In genomic region chr15:93037341-93038063, GRCh38 we compare ENCODE assay signal across 8 cellular contexts. TPM values are rescaled to one million over a fixed set of nuclear protein-coding genes. Genes with fewer than 3 reads are reported as not detected.
A peak's percentile ranks its signal among the peaks of the same experiment; 100 is the strongest.
DNase-seq lines count a peak whose midpoint lies in the region; ATAC-seq and TF ChIP-seq lines count a peak whose summit lies in the region.

No MANE protein-coding gene starts in this region.

- peak; percentile 34 to 42 for TF ChIP-seq CTCF in fibroblast of lung (conservative IDR thresholded peaks at IDR 0.05 in 1 of 2, IDR thresholded peaks at IDR 0.05 in 1 of 2; ENCODE audit: low read depth in 1 of 2, low read length in 2 of 2)

- no peak overlapping the region for H3K4me2 ChIP-seq in fibroblast of lung (ENCODE audit: extremely low read depth, insufficient read depth, low read length)

- ATAC-seq in HG03045 (IDR thresholded peaks at IDR 0.05; ENCODE audit: unreplicated experiment), result no peak

- H4K20me1 ChIP-seq in fibroblast of lung (ENCODE audit: control insufficient read depth, extremely low read depth, insufficient read depth, low read length), result no peaks in the 10 kb centered on the region

- no peak overlapping the region for H3K4me3 ChIP-seq in fibroblast of lung (replicated peaks in 1 of 4; ENCODE audit: control extremely low read depth in 1 of 4, insufficient read depth in 1 of 4, low read depth in 3 of 4, low read length in 4 of 4)

- no peaks in the 10 kb centered on the region for H3K4me1 ChIP-seq in fibroblast of lung (ENCODE audit: control insufficient read depth, extremely low read depth, insufficient read depth, low read length)

- DNase-seq in EL (peak; percentile 8), NOMO-1 treated with DMSO at 0.1 percent for 48 hours (lab: John Stamatoyannopoulos, UW; ENCODE audit: unreplicated experiment) (peak; percentile 91), fibroblast of lung (ENCODE audit: low read depth in 2 of 2) (peak; percentile 40 to 55), pons (ENCODE audit: low spot score) (peak; percentile 88), SHP77 (lab: John Stamatoyannopoulos, UW) (no peak)
- no peak for DNase-seq in NK-92 treated with Interleukin-12 subunit alpha and Interleukin-12 subunit beta, amount 100 ng/mL, for 24 hours (lab: John Stamatoyannopoulos, UW)
- DNase-seq in activated CD4-positive, CD25-positive, alpha-beta regulatory T cell treated with anti-CD3 and anti-CD28 coated beads, Interleukin-2, amount 50 U/mL, for 72 hours, result no peak

- H2AFZ ChIP-seq in fibroblast of lung (ENCODE audit: low read length), result no peak overlapping the region

- H3K79me2 ChIP-seq in fibroblast of lung (ENCODE audit: control insufficient read depth, insufficient read depth, low read length), result no peaks in the 10 kb centered on the region

- H3K36me3 ChIP-seq in fibroblast of lung (ENCODE audit: control insufficient read depth, insufficient read depth, low read length), result no peaks in the 10 kb centered on the region

- H3K27ac ChIP-seq in fibroblast of lung (ENCODE audit: insufficient read depth, low read length), result no peak overlapping the region

- no peaks in the 10 kb centered on the region for H3K27me3 ChIP-seq in fibroblast of lung (ENCODE audit: control insufficient read depth, insufficient read depth, low read length)

- H3K9me3 ChIP-seq in fibroblast of lung (ENCODE audit: control insufficient read depth, insufficient read depth, low read depth, low read length), result no peaks in the 10 kb centered on the region

- no peak overlapping the region for H3K9ac ChIP-seq in fibroblast of lung (ENCODE audit: insufficient read depth, low read length)

RNA-seq across cellular contexts. Expression of gene RGMA, which starts 51.5 kb away (rescaled TPM):
- total RNA-seq in fibroblast of lung, result 1.3 and 1.5 TPM in 2 replicates
- 0.27 and 0.76 TPM in 2 replicates for polyA plus RNA-seq in fibroblast of lung
- 0.72 and 1.3 TPM in 2 replicates for polyA plus RNA-seq in fibroblast of lung (2012)
- 0.30 and 4.1 TPM in 2 replicates for polyA minus RNA-seq in fibroblast of lung (ENCODE audit: low replicate concordance)

Comparison
In these comparisons a context has a peak if more than half of its experiments do, and no peak if none do; other contexts are left out.
1. DNase-seq: peak in EL (single experiment), NOMO-1 treated with DMSO at 0.1 percent for 48 hours (single experiment), fibroblast of lung (2 of 2) and pons (single experiment); none in SHP77 (0 of 2), NK-92 treated with Interleukin-12 subunit alpha and Interleukin-12 subunit beta, amount 100 ng/mL, for 24 hours (single experiment) and activated CD4-positive, CD25-positive, alpha-beta regulatory T cell treated with anti-CD3 and anti-CD28 coated beads, Interleukin-2, amount 50 U/mL, for 72 hours (single experiment).